ENCODE assay signal across 28 cellular contexts in genomic region chr17:49436174-49436573, GRCh38. TPM values are rescaled to one million over a fixed set of nuclear protein-coding genes. Genes with fewer than 3 reads are reported as not detected.
"Had no signal": no experiment of that assay in that cellular context is flagged by ENCODE, and none has a peak within 500 bp of the region (broad histone marks: within the 10 kb centered on the region; RNA-seq: fewer than 3 reads in every experiment).

No MANE protein-coding gene starts in this region.

- H3K9me3 ChIP-seq: ascending aorta, body of pancreas, SJSA1 had no signal

- ATAC-seq: activated T-cell treated with anti-CD3 and anti-CD28 coated beads, Interleukin-2, amount 50 U/mL, for 72 hours; body of pancreas; T-cell had no signal

- H3K4me1 Mint-ChIP-seq: activated CD4-positive, alpha-beta T cell treated with anti-CD3 and anti-CD28 coated beads, Interleukin-2, amount 10 ng/mL, durations not matched to agents 24 days and 14 days; activated naive CD4-positive, alpha-beta T cell treated with anti-CD3 and anti-CD28 coated beads, Interleukin-2, amount 50 U/mL, for 24 hours; central memory CD8-positive, alpha-beta T cell had no signal

- H3K27ac Mint-ChIP-seq: activated B cell treated with CpG ODN at 0.5 μM for 24 hours; activated CD4-positive, alpha-beta memory T cell treated with anti-CD3 and anti-CD28 coated beads for 36 hours; activated CD4-positive, alpha-beta T cell treated with anti-CD3 and anti-CD28 coated beads, Interleukin-2, amount 10 ng/mL, durations not matched to agents 24 days and 14 days; activated naive CD4-positive, alpha-beta T cell treated with anti-CD3 and anti-CD28 coated beads, Interleukin-2, amount 50 U/mL, for 24 hours; activated T-cell treated with anti-CD3 and anti-CD28 coated beads, Interleukin-2, amount 50 U/mL, for 72 hours; activated T-helper 2 cell treated with anti-CD3 and anti-CD28 coated beads, Interferon-gamma antibody, Interleukin-2, Interleukin-4, amounts not matched to agents 10 μg/mL and 5 μg/mL and 100 μg/mL, durations not matched to agents 14 hours and 24 hours and 36 hours; T-cell had no signal

- H3K36me3 ChIP-seq: ascending aorta, SJSA1 had no signal

- H3K27ac ChIP-seq: ascending aorta, body of pancreas, SJSA1 had no signal

- H3K4me3 ChIP-seq: ascending aorta, body of pancreas, SJSA1 had no signal

- H3K36me3 Mint-ChIP-seq: activated CD4-positive, alpha-beta memory T cell treated with anti-CD3 and anti-CD28 coated beads for 36 hours; activated naive CD4-positive, alpha-beta T cell treated with anti-CD3 and anti-CD28 coated beads, Interleukin-2, amount 50 U/mL, for 24 hours; T-cell had no signal

- H3K4me1 ChIP-seq: ascending aorta, body of pancreas, SJSA1 had no signal

- H3K9me3 Mint-ChIP-seq: activated B cell treated with CpG ODN at 0.5 μM for 24 hours; activated CD4-positive, alpha-beta memory T cell treated with anti-CD3 and anti-CD28 coated beads for 36 hours; activated CD4-positive, alpha-beta T cell treated with anti-CD3 and anti-CD28 coated beads, Interleukin-2, amount 10 ng/mL, durations not matched to agents 24 days and 14 days; activated naive CD4-positive, alpha-beta T cell treated with anti-CD3 and anti-CD28 coated beads, Interleukin-2, amount 50 U/mL, for 24 hours; activated T-cell treated with anti-CD3 and anti-CD28 coated beads, Interleukin-2, amount 50 U/mL, for 72 hours; activated T-helper 2 cell treated with anti-CD3 and anti-CD28 coated beads, Interferon-gamma antibody, Interleukin-2, Interleukin-4, amounts not matched to agents 10 μg/mL and 5 μg/mL and 100 μg/mL, durations not matched to agents 14 hours and 24 hours and 36 hours; central memory CD8-positive, alpha-beta T cell; T-cell had no signal

- DNase-seq: activated B cell treated with CpG ODN at 0.5 μM for 24 hours; activated CD4-positive, alpha-beta T cell treated with anti-CD3 and anti-CD28 coated beads for 1 hour; activated CD4-positive, alpha-beta T cell treated with anti-CD3 and anti-CD28 coated beads, Interleukin-2, amount 10 ng/mL, durations not matched to agents 24 days and 14 days; activated CD8-positive, alpha-beta memory T cell treated with anti-CD3 and anti-CD28 coated beads, Interleukin-2, amount 50 U/mL, for 4 hours; activated gamma-delta T cell treated with Interleukin-2 at 50 U/mL for 16 hours; activated T-cell treated with anti-CD3 and anti-CD28 coated beads, Interleukin-2, amount 50 U/mL, for 72 hours; amniotic stem cell; body of pancreas; Kasumi-1; KBM-7; NCI-H1048; NCI-H146; NCI-H187 treated with DMSO at 0.1 percent for 48 hours; NCI-H2081 treated with DMSO at 0.1 percent for 48 hours; NCI-H446; NCI-H524 treated with DMSO at 0.1 percent for 48 hours; NCI-H748 treated with DMSO at 0.1 percent for 48 hours; T-cell; T-helper 2 cell; T1000 had no signal

- H3K27me3 ChIP-seq: body of pancreas had no signal

- FAIRE-seq: TTC549 had no signal

- H3K4me3 Mint-ChIP-seq: activated B cell treated with CpG ODN at 0.5 μM for 24 hours; activated CD4-positive, alpha-beta memory T cell treated with anti-CD3 and anti-CD28 coated beads for 36 hours; activated CD4-positive, alpha-beta T cell treated with anti-CD3 and anti-CD28 coated beads, Interleukin-2, amount 10 ng/mL, durations not matched to agents 24 days and 14 days; activated naive CD4-positive, alpha-beta T cell treated with anti-CD3 and anti-CD28 coated beads, Interleukin-2, amount 50 U/mL, for 24 hours; activated T-cell treated with anti-CD3 and anti-CD28 coated beads, Interleukin-2, amount 50 U/mL, for 72 hours; central memory CD8-positive, alpha-beta T cell; T-cell had no signal

RNA-seq across cellular contexts. Expression of gene NGFR, which starts 58.9 kb away (rescaled TPM):
- total RNA-seq: activated CD4-positive, alpha-beta T cell treated with anti-CD3 and anti-CD28 coated beads, Interleukin-2, amount 10 ng/mL, durations not matched to agents 24 days and 14 days; activated CD8-positive, alpha-beta memory T cell treated with anti-CD3 and anti-CD28 coated beads for 36 hours had no signal
